1 cellular context compared by ENCODE assay signal in the genomic region with DNA sequence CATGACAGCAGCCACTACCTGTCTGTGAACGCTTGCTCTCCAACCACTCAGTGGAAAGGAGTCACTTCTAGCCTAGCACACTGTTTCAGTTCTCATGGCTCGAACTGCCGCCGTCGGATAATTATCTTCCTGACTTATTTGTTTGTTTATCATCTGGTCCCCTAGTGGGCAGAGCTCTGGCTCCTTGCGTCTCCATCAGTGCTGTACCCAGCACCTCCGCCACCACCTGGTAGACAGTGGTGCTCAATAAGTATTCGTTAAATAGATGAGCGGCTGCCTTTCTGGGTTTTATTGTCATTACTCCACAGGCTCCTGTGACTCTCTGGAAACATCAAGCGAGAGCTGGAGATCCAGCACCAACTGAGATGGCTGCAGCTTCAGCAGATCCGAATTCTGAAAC.
TF ChIP-seq lines count a peak whose summit lies in the region.

No MANE protein-coding gene starts in this region.

TF ChIP-seq in K562, 482 proteins besides CTCF, POLR2A, EP300 and RAD21 (continued from another document):
- no peak for TF ChIP-seq THRAP3 (IDR thresholded peaks at IDR 0.05; ENCODE audit: borderline replicate concordance)
- no peak for TF ChIP-seq PHF21A (IDR thresholded peaks at IDR 0.05; ENCODE audit: borderline replicate concordance, low read depth)
- no peak for TF ChIP-seq SAFB2 (IDR thresholded peaks at IDR 0.05; ENCODE audit: borderline replicate concordance, low read depth, low read length, severe bottlenecking)
- no peak for TF ChIP-seq CHCHD3 (CRISPR knock-in tag; IDR thresholded peaks at IDR 0.05)
- no peak for TF ChIP-seq SMAD4 (CRISPR knock-in tag; conservative IDR thresholded peaks at IDR 0.05)
- no peak for TF ChIP-seq CCNT2 (IDR thresholded peaks at IDR 0.05; ENCODE audit: borderline replicate concordance, extremely low read depth, insufficient read length, low read depth, low read length)
- TF ChIP-seq NFE2 (IDR thresholded peaks at IDR 0.05; ENCODE audit: low read depth) = no peak
- TF ChIP-seq ZNF696 (CRISPR knock-in tag; conservative IDR thresholded peaks at IDR 0.05) = no peak
- no peak for TF ChIP-seq HLTF (IDR thresholded peaks at IDR 0.05)
- TF ChIP-seq, protein P1, sequence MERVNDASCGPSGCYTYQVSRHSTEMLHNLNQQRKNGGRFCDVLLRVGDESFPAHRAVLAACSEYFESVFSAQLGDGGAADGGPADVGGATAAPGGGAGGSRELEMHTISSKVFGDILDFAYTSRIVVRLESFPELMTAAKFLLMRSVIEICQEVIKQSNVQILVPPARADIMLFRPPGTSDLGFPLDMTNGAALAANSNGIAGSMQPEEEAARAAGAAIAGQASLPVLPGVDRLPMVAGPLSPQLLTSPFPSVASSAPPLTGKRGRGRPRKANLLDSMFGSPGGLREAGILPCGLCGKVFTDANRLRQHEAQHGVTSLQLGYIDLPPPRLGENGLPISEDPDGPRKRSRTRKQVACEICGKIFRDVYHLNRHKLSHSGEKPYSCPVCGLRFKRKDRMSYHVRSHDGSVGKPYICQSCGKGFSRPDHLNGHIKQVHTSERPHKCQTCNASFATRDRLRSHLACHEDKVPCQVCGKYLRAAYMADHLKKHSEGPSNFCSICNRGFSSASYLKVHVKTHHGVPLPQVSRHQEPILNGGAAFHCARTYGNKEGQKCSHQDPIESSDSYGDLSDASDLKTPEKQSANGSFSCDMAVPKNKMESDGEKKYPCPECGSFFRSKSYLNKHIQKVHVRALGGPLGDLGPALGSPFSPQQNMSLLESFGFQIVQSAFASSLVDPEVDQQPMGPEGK (CRISPR knock-in tag; IDR thresholded peaks at IDR 0.05; ENCODE audit: borderline replicate concordance) = no peak
- TF ChIP-seq, protein P2, sequence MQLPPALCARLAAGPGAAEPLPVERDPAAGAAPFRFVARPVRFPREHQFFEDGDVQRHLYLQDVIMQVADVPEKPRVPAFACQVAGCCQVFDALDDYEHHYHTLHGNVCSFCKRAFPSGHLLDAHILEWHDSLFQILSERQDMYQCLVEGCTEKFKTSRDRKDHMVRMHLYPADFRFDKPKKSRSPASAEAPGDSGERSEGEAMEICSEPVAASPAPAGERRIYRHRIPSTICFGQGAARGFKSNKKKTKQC (CRISPR knock-in tag; IDR thresholded peaks at IDR 0.05) = no peak
TF ChIP-seq in K562: peak in this region for 0.
